Comparison of ENCODE assay signal across 18 cellular contexts in the genomic region with DNA sequence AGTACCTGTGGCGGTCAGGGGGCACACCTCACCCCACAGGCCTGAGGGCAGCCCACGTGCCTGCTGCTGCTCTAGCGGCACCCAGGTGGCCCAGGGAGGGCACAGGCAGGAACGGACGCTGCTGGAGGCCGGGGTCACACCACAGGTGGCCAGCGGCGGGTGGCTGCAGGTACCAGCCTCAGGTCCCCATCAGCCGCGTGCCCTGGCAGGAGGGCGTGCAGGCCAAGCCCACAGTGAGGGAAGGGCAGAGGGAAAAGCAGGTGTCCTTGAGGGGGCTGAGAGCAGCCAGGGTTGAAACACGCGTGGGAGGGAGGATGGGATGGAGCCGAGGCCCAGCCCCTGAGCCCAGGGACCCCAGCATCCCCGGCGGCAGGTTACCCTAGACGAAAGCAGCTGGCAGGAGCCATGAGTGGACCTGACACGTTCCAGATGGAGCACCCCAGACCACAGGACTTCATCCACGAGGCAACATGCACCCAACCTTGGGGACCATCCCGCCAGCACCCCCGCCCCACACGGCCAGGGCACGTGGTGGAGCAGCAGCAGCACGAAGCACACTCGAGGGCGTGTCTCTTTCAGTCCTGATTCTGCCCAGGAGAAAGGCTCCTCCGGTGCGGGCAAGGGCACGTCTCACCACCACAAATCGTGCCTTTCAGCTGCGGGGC. TPM values are rescaled to one million over a fixed set of nuclear protein-coding genes. Genes with fewer than 3 reads are reported as not detected.
A peak's percentile ranks its signal among the peaks of the same experiment; 100 is the strongest.
DNase-seq lines count a peak whose midpoint lies in the region; ATAC-seq and TF ChIP-seq lines count a peak whose summit lies in the region.
"Had no signal": no experiment of that assay in that cellular context is flagged by ENCODE, and none has a peak within 500 bp of the region (broad histone marks: within the 10 kb centered on the region; RNA-seq: fewer than 3 reads in every experiment).

No MANE protein-coding gene starts in this region.

- TF ChIP-seq POLR2A in right lobe of liver (IDR thresholded peaks at IDR 0.05): no peak

- H3K27me3 ChIP-seq in ascending aorta: no peaks in the 10 kb centered on the region
- no peaks in the 10 kb centered on the region for H3K27me3 ChIP-seq in right lobe of liver
- H3K27me3 ChIP-seq: body of pancreas, SJSA1 had no signal

- H3K27ac ChIP-seq in ascending aorta: no peak overlapping the region
- H3K27ac ChIP-seq in right lobe of liver: no peak overlapping the region
- H3K27ac ChIP-seq: A549, body of pancreas, SJSA1 had no signal

- H3K4me3 ChIP-seq in ascending aorta (no peak overlapping the region), right lobe of liver (no peak overlapping the region)
- H3K4me3 ChIP-seq: A549, body of pancreas, GM23338, SJSA1 had no signal

- 92% methylated on average over 2 of the region's 31 CpGs for WGBS in right lobe of liver (ENCODE audit: insufficient coverage, low coverage, low lambda C conversion rate, missing lambda C conversion rate)

- peaks cover 68% of the 10 kb centered on the region for H3K36me3 Mint-ChIP-seq in activated T-cell treated with anti-CD3 and anti-CD28 coated beads, Interleukin-2, amount 50 U/mL, for 24 hours (ENCODE audit: low read depth)
- no peaks in the 10 kb centered on the region for H3K36me3 Mint-ChIP-seq in type B pancreatic cell

- H3K4me1 Mint-ChIP-seq in activated T-cell treated with anti-CD3 and anti-CD28 coated beads, Interleukin-2, amount 50 U/mL, for 24 hours (ENCODE audit: low read depth): peaks cover 43% of the 10 kb centered on the region
- peaks cover 9% of the 10 kb centered on the region for H3K4me1 Mint-ChIP-seq in type B pancreatic cell (ENCODE audit: unreplicated experiment)

- TF ChIP-seq CTCF in ascending aorta (IDR thresholded peaks at IDR 0.05): no peak
- TF ChIP-seq CTCF in right lobe of liver (IDR thresholded peaks at IDR 0.05): no peak
- TF ChIP-seq CTCF in type B pancreatic cell (conservative IDR thresholded peaks at IDR 0.05): no peak

- H3K9me3 Mint-ChIP-seq in activated T-cell treated with anti-CD3 and anti-CD28 coated beads, Interleukin-2, amount 50 U/mL, for 24 hours: no peaks in the 10 kb centered on the region
- H3K9me3 Mint-ChIP-seq in type B pancreatic cell: no peaks in the 10 kb centered on the region
- H3K9me3 Mint-ChIP-seq: CD8-positive, alpha-beta T cell; GM23338 had no signal

- H3K36me3 ChIP-seq in ascending aorta (no peaks in the 10 kb centered on the region), right lobe of liver (no peaks in the 10 kb centered on the region)

- ATAC-seq in right lobe of liver (no peak), GM21423 (IDR thresholded peaks at IDR 0.05; ENCODE audit: unreplicated experiment) (no peak), HG02885 (IDR thresholded peaks at IDR 0.05; ENCODE audit: poor library complexity, unreplicated experiment) (no peak)
- ATAC-seq: A549; body of pancreas; CD8-positive, alpha-beta T cell; GM23338 had no signal

- intact Hi-C loops in ascending aorta (cut with DNase I) (no loop called here), right lobe of liver (cut with DNase I) (no loop called here)

- H3K9me3 ChIP-seq in ascending aorta (no peaks in the 10 kb centered on the region), right lobe of liver (no peaks in the 10 kb centered on the region)
- H3K9me3 ChIP-seq: A549, body of pancreas, SJSA1 had no signal

- H3K4me1 ChIP-seq in ascending aorta: peaks cover 0 to 12% of the 10 kb centered on the region in 2 donors
- H3K4me1 ChIP-seq in right lobe of liver: peaks cover 0 to 25% (median 15%) of the 10 kb centered on the region in 4 donors

- H3K27ac Mint-ChIP-seq in activated T-cell treated with anti-CD3 and anti-CD28 coated beads, Interleukin-2, amount 50 U/mL, for 24 hours: no peak overlapping the region
- no peak overlapping the region for H3K27ac Mint-ChIP-seq in type B pancreatic cell
- H3K27ac Mint-ChIP-seq: GM23338 had no signal

- H3K4me3 Mint-ChIP-seq in activated T-cell treated with anti-CD3 and anti-CD28 coated beads, Interleukin-2, amount 50 U/mL, for 24 hours: no peak overlapping the region
- H3K4me3 Mint-ChIP-seq in type B pancreatic cell: no peak overlapping the region
- H3K4me3 Mint-ChIP-seq: CD8-positive, alpha-beta T cell; GM23338 had no signal

- H3K27me3 Mint-ChIP-seq in activated T-cell treated with anti-CD3 and anti-CD28 coated beads, Interleukin-2, amount 50 U/mL, for 24 hours: no peaks in the 10 kb centered on the region
- no peaks in the 10 kb centered on the region for H3K27me3 Mint-ChIP-seq in type B pancreatic cell

- DNase-seq in activated T-cell treated with anti-CD3 and anti-CD28 coated beads, Interleukin-2, amount 50 U/mL, for 24 hours: peak; percentile 28
- DNase-seq in activated T-cell treated with anti-CD3 and anti-CD28 coated beads for 4 hours (no peak), ascending aorta (ENCODE audit: low spot score in 2 of 2) (peak; percentile 4 to 53), right lobe of liver (peak in 2 of 3 donors; percentile 45 to 52), type B pancreatic cell (ENCODE audit: extremely low spot score, unreplicated experiment) (peak; percentile 66), occipital lobe (lab: John Stamatoyannopoulos, UW) (no peak)
- DNase-seq: Kasumi-1; NCI-H1417 treated with DMSO at 0.1 percent for 48 hours; NCI-H446 treated with DMSO at 0.1 percent for 48 hours; stimulated activated CD4-positive, alpha-beta T cell treated with anti-CD3 and anti-CD28 coated beads, Interleukin-2, amount 100 ng/mL, for 24 hours; T1000 had no signal

RNA-seq across cellular contexts. Expression of gene SLC19A1, which starts 3.7 kb away (rescaled TPM):
- total RNA-seq in ascending aorta: 8.4 TPM
- 10 to 100 TPM in 4 of 6 experiments, 1 to 10 TPM in 2; 4.5 to 24.5 (median 15.7) TPM for total RNA-seq in right lobe of liver
- 10.6 and 28.2 TPM in 2 replicates for total RNA-seq in type B pancreatic cell (ENCODE audit: low replicate concordance)
- total RNA-seq in occipital lobe: 10.8 TPM

Comparison
In these comparisons a context has a peak if more than half of its experiments do, and no peak if none do; other contexts are left out.
1. DNase-seq: peak in activated T-cell treated with anti-CD3 and anti-CD28 coated beads, Interleukin-2, amount 50 U/mL, for 24 hours (single experiment), ascending aorta (2 of 2), right lobe of liver (2 of 3) and type B pancreatic cell (single experiment); none in activated T-cell treated with anti-CD3 and anti-CD28 coated beads for 4 hours (single experiment) and occipital lobe (single experiment).